ENCODE assay signal across 1 cellular context in the genomic region with DNA sequence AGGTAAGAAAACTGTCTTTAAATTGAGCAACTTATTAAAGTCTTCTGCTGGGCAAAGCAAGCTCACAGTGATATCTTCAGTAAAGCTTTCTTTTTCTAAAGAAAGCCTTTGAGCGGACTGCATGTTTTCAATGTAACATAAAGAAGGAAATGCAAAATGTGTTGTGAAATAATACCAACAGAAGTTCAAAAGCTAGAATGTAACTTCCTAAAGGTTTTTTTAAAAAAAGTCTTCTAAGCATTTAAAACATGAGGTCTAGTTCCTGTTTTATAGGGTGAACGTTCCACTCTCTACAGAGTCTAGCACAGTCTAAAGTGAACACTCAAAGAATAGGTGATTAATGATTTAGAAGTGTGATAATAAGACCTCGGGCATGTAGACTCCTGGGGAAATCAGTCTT.
TF ChIP-seq lines count a peak whose summit lies in the region.

No MANE protein-coding gene starts in this region.

TF ChIP-seq in GM23338, 12 proteins besides CTCF, POLR2A, EP300 and RAD21 (continued from another document):
- TF ChIP-seq, protein P1, sequence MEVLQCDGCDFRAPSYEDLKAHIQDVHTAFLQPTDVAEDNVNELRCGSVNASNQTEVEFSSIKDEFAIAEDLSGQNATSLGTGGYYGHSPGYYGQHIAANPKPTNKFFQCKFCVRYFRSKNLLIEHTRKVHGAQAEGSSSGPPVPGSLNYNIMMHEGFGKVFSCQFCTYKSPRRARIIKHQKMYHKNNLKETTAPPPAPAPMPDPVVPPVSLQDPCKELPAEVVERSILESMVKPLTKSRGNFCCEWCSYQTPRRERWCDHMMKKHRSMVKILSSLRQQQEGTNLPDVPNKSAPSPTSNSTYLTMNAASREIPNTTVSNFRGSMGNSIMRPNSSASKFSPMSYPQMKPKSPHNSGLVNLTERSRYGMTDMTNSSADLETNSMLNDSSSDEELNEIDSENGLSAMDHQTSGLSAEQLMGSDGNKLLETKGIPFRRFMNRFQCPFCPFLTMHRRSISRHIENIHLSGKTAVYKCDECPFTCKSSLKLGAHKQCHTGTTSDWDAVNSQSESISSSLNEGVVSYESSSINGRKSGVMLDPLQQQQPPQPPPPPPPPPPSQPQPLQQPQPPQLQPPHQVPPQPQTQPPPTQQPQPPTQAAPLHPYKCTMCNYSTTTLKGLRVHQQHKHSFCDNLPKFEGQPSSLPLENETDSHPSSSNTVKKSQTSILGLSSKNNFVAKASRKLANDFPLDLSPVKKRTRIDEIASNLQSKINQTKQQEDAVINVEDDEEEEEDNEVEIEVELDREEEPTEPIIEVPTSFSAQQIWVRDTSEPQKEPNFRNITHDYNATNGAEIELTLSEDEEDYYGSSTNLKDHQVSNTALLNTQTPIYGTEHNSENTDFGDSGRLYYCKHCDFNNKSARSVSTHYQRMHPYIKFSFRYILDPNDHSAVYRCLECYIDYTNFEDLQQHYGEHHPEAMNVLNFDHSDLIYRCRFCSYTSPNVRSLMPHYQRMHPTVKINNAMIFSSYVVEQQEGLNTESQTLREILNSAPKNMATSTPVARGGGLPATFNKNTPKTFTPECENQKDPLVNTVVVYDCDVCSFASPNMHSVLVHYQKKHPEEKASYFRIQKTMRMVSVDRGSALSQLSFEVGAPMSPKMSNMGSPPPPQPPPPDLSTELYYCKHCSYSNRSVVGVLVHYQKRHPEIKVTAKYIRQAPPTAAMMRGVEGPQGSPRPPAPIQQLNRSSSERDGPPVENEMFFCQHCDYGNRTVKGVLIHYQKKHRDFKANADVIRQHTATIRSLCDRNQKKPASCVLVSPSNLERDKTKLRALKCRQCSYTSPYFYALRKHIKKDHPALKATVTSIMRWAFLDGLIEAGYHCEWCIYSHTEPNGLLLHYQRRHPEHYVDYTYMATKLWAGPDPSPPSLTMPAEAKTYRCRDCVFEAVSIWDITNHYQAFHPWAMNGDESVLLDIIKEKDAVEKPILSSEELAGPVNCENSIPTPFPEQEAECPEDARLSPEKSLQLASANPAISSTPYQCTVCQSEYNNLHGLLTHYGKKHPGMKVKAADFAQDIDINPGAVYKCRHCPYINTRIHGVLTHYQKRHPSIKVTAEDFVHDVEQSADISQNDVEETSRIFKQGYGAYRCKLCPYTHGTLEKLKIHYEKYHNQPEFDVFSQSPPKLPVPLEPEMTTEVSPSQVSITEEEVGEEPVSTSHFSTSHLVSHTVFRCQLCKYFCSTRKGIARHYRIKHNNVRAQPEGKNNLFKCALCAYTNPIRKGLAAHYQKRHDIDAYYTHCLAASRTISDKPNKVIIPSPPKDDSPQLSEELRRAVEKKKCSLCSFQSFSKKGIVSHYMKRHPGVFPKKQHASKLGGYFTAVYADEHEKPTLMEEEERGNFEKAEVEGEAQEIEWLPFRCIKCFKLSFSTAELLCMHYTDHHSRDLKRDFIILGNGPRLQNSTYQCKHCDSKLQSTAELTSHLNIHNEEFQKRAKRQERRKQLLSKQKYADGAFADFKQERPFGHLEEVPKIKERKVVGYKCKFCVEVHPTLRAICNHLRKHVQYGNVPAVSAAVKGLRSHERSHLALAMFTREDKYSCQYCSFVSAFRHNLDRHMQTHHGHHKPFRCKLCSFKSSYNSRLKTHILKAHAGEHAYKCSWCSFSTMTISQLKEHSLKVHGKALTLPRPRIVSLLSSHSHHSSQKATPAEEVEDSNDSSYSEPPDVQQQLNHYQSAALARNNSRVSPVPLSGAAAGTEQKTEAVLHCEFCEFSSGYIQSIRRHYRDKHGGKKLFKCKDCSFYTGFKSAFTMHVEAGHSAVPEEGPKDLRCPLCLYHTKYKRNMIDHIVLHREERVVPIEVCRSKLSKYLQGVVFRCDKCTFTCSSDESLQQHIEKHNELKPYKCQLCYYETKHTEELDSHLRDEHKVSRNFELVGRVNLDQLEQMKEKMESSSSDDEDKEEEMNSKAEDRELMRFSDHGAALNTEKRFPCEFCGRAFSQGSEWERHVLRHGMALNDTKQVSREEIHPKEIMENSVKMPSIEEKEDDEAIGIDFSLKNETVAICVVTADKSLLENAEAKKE (CRISPR knock-in tag; IDR thresholded peaks at IDR 0.05) = no peak
- no peak for TF ChIP-seq ZNF114 (CRISPR knock-in tag; IDR thresholded peaks at IDR 0.05)
- TF ChIP-seq STAT1 (IDR thresholded peaks at IDR 0.05; ENCODE audit: unreplicated experiment) = no peak
- TF ChIP-seq EZH2 (IDR thresholded peaks at IDR 0.05; ENCODE audit: low read depth, unreplicated experiment) = no peak
- TF ChIP-seq EZH2phosphoT487 (IDR thresholded peaks at IDR 0.05; ENCODE audit: unreplicated experiment) = no peak
- TF ChIP-seq, protein P2, sequence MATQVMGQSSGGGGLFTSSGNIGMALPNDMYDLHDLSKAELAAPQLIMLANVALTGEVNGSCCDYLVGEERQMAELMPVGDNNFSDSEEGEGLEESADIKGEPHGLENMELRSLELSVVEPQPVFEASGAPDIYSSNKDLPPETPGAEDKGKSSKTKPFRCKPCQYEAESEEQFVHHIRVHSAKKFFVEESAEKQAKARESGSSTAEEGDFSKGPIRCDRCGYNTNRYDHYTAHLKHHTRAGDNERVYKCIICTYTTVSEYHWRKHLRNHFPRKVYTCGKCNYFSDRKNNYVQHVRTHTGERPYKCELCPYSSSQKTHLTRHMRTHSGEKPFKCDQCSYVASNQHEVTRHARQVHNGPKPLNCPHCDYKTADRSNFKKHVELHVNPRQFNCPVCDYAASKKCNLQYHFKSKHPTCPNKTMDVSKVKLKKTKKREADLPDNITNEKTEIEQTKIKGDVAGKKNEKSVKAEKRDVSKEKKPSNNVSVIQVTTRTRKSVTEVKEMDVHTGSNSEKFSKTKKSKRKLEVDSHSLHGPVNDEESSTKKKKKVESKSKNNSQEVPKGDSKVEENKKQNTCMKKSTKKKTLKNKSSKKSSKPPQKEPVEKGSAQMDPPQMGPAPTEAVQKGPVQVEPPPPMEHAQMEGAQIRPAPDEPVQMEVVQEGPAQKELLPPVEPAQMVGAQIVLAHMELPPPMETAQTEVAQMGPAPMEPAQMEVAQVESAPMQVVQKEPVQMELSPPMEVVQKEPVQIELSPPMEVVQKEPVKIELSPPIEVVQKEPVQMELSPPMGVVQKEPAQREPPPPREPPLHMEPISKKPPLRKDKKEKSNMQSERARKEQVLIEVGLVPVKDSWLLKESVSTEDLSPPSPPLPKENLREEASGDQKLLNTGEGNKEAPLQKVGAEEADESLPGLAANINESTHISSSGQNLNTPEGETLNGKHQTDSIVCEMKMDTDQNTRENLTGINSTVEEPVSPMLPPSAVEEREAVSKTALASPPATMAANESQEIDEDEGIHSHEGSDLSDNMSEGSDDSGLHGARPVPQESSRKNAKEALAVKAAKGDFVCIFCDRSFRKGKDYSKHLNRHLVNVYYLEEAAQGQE (IDR thresholded peaks at IDR 0.05; ENCODE audit: unreplicated experiment) = no peak
- no peak for TF ChIP-seq CREB1 (CRISPR knock-in tag; IDR thresholded peaks at IDR 0.05; ENCODE audit: low read depth)
- no peak for TF ChIP-seq NANOG (IDR thresholded peaks at IDR 0.05; ENCODE audit: borderline replicate concordance)
- TF ChIP-seq, protein P3, sequence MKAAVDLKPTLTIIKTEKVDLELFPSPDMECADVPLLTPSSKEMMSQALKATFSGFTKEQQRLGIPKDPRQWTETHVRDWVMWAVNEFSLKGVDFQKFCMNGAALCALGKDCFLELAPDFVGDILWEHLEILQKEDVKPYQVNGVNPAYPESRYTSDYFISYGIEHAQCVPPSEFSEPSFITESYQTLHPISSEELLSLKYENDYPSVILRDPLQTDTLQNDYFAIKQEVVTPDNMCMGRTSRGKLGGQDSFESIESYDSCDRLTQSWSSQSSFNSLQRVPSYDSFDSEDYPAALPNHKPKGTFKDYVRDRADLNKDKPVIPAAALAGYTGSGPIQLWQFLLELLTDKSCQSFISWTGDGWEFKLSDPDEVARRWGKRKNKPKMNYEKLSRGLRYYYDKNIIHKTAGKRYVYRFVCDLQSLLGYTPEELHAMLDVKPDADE (IDR thresholded peaks at IDR 0.05) = no peak
- no peak for TF ChIP-seq ZNF331 (CRISPR knock-in tag; IDR thresholded peaks at IDR 0.05; ENCODE audit: low read depth)
TF ChIP-seq in GM23338: peak in this region for 0.
